In the genomic region with DNA sequence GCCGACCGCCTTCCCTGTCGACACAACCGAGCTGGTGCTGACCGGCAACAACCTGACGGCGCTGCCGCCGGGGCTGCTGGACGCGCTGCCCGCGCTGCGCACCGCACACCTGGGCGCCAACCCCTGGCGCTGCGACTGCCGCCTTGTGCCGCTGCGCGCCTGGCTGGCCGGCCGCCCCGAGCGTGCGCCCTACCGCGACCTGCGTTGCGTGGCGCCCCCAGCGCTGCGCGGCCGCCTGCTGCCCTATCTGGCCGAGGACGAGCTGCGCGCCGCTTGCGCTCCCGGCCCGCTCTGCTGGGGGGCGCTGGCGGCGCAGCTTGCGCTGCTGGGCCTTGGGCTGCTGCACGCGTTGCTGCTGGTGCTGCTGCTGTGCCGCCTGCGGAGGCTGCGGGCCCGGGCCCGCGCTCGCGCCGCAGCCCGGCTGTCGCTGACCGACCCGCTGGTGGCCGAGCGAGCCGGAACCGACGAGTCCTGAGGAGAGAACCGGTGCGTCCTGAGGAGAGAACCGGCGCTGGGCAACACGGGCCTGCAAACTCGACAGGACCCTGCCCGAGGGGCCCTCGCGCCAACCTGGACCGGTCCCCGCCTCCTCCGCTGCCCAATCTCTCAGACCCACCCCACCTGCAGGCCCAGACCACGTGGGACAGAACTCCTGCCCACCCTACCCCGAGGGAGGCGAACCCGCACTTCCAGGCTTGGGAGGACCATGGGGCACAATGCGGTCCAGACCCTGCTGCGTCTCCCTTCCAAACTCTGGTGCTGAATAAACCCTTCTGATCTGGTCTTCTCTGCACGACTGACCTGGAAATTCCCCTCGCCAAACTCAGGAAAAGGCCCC, we compare ENCODE assay signal across 1 cellular context.
TF ChIP-seq lines count a peak whose summit lies in the region.

No MANE protein-coding gene starts in this region.

TF ChIP-seq in HEK293, 187 proteins besides CTCF, POLR2A, EP300 and RAD21:
- TF ChIP-seq, protein P1, sequence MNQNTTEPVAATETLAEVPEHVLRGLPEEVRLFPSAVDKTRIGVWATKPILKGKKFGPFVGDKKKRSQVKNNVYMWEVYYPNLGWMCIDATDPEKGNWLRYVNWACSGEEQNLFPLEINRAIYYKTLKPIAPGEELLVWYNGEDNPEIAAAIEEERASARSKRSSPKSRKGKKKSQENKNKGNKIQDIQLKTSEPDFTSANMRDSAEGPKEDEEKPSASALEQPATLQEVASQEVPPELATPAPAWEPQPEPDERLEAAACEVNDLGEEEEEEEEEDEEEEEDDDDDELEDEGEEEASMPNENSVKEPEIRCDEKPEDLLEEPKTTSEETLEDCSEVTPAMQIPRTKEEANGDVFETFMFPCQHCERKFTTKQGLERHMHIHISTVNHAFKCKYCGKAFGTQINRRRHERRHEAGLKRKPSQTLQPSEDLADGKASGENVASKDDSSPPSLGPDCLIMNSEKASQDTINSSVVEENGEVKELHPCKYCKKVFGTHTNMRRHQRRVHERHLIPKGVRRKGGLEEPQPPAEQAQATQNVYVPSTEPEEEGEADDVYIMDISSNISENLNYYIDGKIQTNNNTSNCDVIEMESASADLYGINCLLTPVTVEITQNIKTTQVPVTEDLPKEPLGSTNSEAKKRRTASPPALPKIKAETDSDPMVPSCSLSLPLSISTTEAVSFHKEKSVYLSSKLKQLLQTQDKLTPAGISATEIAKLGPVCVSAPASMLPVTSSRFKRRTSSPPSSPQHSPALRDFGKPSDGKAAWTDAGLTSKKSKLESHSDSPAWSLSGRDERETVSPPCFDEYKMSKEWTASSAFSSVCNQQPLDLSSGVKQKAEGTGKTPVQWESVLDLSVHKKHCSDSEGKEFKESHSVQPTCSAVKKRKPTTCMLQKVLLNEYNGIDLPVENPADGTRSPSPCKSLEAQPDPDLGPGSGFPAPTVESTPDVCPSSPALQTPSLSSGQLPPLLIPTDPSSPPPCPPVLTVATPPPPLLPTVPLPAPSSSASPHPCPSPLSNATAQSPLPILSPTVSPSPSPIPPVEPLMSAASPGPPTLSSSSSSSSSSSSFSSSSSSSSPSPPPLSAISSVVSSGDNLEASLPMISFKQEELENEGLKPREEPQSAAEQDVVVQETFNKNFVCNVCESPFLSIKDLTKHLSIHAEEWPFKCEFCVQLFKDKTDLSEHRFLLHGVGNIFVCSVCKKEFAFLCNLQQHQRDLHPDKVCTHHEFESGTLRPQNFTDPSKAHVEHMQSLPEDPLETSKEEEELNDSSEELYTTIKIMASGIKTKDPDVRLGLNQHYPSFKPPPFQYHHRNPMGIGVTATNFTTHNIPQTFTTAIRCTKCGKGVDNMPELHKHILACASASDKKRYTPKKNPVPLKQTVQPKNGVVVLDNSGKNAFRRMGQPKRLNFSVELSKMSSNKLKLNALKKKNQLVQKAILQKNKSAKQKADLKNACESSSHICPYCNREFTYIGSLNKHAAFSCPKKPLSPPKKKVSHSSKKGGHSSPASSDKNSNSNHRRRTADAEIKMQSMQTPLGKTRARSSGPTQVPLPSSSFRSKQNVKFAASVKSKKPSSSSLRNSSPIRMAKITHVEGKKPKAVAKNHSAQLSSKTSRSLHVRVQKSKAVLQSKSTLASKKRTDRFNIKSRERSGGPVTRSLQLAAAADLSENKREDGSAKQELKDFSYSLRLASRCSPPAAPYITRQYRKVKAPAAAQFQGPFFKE (tag by site-specific recombination; IDR thresholded peaks at IDR 0.05; ENCODE audit: borderline replicate concordance) = 0 out of 2 replicates have a peak, but pooled peaks have one; percentile 47
- TF ChIP-seq, protein P2, sequence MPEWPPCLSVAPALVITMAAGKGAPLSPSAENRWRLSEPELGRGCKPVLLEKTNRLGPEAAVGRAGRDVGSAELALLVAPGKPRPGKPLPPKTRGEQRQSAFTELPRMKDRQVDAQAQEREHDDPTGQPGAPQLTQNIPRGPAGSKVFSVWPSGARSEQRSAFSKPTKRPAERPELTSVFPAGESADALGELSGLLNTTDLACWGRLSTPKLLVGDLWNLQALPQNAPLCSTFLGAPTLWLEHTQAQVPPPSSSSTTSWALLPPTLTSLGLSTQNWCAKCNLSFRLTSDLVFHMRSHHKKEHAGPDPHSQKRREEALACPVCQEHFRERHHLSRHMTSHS (tag by site-specific recombination; IDR thresholded peaks at IDR 0.05) = no peak
- TF ChIP-seq ZNF223 (tag by site-specific recombination; IDR thresholded peaks at IDR 0.05) (no peak), SCRT1 (tag by site-specific recombination; IDR thresholded peaks at IDR 0.05; ENCODE audit: borderline replicate concordance) (no peak), ZNF138 (tag by site-specific recombination; IDR thresholded peaks at IDR 0.05; ENCODE audit: borderline replicate concordance) (no peak), MEIS1 (CRISPR knock-in tag; IDR thresholded peaks at IDR 0.05; ENCODE audit: borderline replicate concordance) (peak; percentile 64; the same call in 1 of the 2 replicates), ZNF660 (tag by site-specific recombination; IDR thresholded peaks at IDR 0.05) (peak; percentile 54; the same call in 1 of the 2 replicates), ZNF335 (tag by site-specific recombination; conservative IDR thresholded peaks at IDR 0.05) (0 out of 2 replicates have a peak, but pooled peaks have one; percentile 34)
- TF ChIP-seq, protein P3, sequence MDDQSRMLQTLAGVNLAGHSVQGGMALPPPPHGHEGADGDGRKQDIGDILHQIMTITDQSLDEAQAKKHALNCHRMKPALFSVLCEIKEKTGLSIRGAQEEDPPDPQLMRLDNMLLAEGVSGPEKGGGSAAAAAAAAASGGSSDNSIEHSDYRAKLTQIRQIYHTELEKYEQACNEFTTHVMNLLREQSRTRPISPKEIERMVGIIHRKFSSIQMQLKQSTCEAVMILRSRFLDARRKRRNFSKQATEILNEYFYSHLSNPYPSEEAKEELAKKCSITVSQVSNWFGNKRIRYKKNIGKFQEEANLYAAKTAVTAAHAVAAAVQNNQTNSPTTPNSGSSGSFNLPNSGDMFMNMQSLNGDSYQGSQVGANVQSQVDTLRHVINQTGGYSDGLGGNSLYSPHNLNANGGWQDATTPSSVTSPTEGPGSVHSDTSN (CRISPR knock-in tag; IDR thresholded peaks at IDR 0.05) = peak; percentile 61; the same call in 1 of the 2 replicates
- TF ChIP-seq, protein P4, sequence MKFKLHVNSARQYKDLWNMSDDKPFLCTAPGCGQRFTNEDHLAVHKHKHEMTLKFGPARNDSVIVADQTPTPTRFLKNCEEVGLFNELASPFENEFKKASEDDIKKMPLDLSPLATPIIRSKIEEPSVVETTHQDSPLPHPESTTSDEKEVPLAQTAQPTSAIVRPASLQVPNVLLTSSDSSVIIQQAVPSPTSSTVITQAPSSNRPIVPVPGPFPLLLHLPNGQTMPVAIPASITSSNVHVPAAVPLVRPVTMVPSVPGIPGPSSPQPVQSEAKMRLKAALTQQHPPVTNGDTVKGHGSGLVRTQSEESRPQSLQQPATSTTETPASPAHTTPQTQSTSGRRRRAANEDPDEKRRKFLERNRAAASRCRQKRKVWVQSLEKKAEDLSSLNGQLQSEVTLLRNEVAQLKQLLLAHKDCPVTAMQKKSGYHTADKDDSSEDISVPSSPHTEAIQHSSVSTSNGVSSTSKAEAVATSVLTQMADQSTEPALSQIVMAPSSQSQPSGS (tag by site-specific recombination; IDR thresholded peaks at IDR 0.05; ENCODE audit: low read depth) = no peak
- TF ChIP-seq, protein P5, sequence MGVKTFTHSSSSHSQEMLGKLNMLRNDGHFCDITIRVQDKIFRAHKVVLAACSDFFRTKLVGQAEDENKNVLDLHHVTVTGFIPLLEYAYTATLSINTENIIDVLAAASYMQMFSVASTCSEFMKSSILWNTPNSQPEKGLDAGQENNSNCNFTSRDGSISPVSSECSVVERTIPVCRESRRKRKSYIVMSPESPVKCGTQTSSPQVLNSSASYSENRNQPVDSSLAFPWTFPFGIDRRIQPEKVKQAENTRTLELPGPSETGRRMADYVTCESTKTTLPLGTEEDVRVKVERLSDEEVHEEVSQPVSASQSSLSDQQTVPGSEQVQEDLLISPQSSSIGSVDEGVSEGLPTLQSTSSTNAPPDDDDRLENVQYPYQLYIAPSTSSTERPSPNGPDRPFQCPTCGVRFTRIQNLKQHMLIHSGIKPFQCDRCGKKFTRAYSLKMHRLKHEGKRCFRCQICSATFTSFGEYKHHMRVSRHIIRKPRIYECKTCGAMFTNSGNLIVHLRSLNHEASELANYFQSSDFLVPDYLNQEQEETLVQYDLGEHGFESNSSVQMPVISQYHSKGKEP (tag by site-specific recombination; IDR thresholded peaks at IDR 0.05) = peak; percentile 48; the same call in 1 of the 2 replicates
